ENCODE assay signal across 8 cellular contexts in genomic region chr12:124391340-124392261, GRCh38.
A peak's percentile ranks its signal among the peaks of the same experiment; 100 is the strongest.
DNase-seq lines count a peak whose midpoint lies in the region; ATAC-seq and TF ChIP-seq lines count a peak whose summit lies in the region.

No MANE protein-coding gene starts in this region.

- peaks cover 30% of the 10 kb centered on the region for H3K36me3 Mint-ChIP-seq in CD8-positive, alpha-beta T cell

- no peaks in the 10 kb centered on the region for H3K9me3 ChIP-seq in CD8-positive, alpha-beta T cell (ENCODE audit: low read length)
- no peaks in the 10 kb centered on the region for H3K9me3 ChIP-seq in psoas muscle

- peaks cover 9% of the 10 kb centered on the region for H3K36me3 ChIP-seq in CD8-positive, alpha-beta T cell (ENCODE audit: insufficient read depth, low read length)
- H3K36me3 ChIP-seq in psoas muscle (ENCODE audit: insufficient read depth in 1 of 2, low read depth in 1 of 2), result peaks cover 0 to 28% of the 10 kb centered on the region in 2 donors

- intact Hi-C loops in CD8-positive, alpha-beta T cell (cut with DNase I, micrococcal nuclease), result loop anchor here (5.0 kb wide), 2 partner anchors 61 to 76 kb away; no protein-coding TSS in a partner anchor
- intact Hi-C loops in psoas muscle (cut with DNase I), result loop anchor here (5.0 kb wide), 2 partner anchors 41 to 61 kb away; no protein-coding TSS in a partner anchor

- no peak for TF ChIP-seq CTCF in CD8-positive, alpha-beta T cell (IDR thresholded peaks at IDR 0.05)
- TF ChIP-seq CTCF in fibroblast of mammary gland (conservative IDR thresholded peaks at IDR 0.05; ENCODE audit: control insufficient read depth, insufficient read depth, low read depth, low read length) (no peak), psoas muscle (IDR thresholded peaks at IDR 0.05) (no peak)

- no peaks in the 10 kb centered on the region for H3K27me3 ChIP-seq in CD8-positive, alpha-beta T cell (ENCODE audit: insufficient read depth, low read length)
- no peaks in the 10 kb centered on the region for H3K27me3 ChIP-seq in psoas muscle (ENCODE audit: insufficient read depth in 3 of 3, low read length in 2 of 3)

- peak; percentile 10 to 64 (median 53) for DNase-seq in CD8-positive, alpha-beta T cell
- DNase-seq in NCI-H226, result peak; percentile 65
- DNase-seq in activated T-cell treated with anti-CD3 and anti-CD28 coated beads for 1 hour (ENCODE audit: low read depth), result peak; percentile 39
- DNase-seq in fibroblast of mammary gland (ENCODE audit: low read depth), result peak; percentile 67
- DNase-seq in psoas muscle, result peak; percentile 75 to 83
- no peak for DNase-seq in NCI-H146 (lab: John Stamatoyannopoulos, UW)

- peaks cover 32% of the 10 kb centered on the region for H3K4me1 Mint-ChIP-seq in CD8-positive, alpha-beta T cell (ENCODE audit: low read depth)

- CTCF ChIA-PET in CD8-positive, alpha-beta T cell (lab: Charles Lee), result interaction anchor here (1.0 kb wide), 1 partner anchor 10 kb away, joined by 4 read pairs; no protein-coding TSS in a partner anchor

- POLR2A ChIA-PET in CD8-positive, alpha-beta T cell (lab: Charles Lee), result no interaction called here

- H3K27ac Mint-ChIP-seq in CD8-positive, alpha-beta T cell, result peak overlapping the region; percentile 86

- H3K4me3 ChIP-seq in CD8-positive, alpha-beta T cell (ENCODE audit: low read depth, low read length), result no peak overlapping the region
- H3K4me3 ChIP-seq in fibroblast of mammary gland (ENCODE audit: control insufficient read depth, low read depth, low read length) (no peak overlapping the region), psoas muscle (no peak overlapping the region)

- peak; percentile 32 for ATAC-seq in CD8-positive, alpha-beta T cell
- ATAC-seq in GM21723 (IDR thresholded peaks at IDR 0.05; ENCODE audit: unreplicated experiment), result peak; percentile 63
- no peak for ATAC-seq in psoas muscle
- ATAC-seq in GM18505 (IDR thresholded peaks at IDR 0.05; ENCODE audit: unreplicated experiment), result no peak

- H3K4me3 Mint-ChIP-seq in CD8-positive, alpha-beta T cell, result peak overlapping the region; percentile 63

- H3K4me1 ChIP-seq in CD8-positive, alpha-beta T cell (ENCODE audit: insufficient read depth, low read length), result peaks cover 27% of the 10 kb centered on the region
- H3K4me1 ChIP-seq in psoas muscle, result peaks cover 62% of the 10 kb centered on the region

- 71 to 82% (median 75%) methylated on average over 35 of the region's 35 CpGs for whole genome bisulfite sequencing in psoas muscle, 3 donors

- H3K27ac ChIP-seq in CD8-positive, alpha-beta T cell (ENCODE audit: low read depth, low read length), result no peak overlapping the region
- peak overlapping the region; percentile 78 for H3K27ac ChIP-seq in psoas muscle

- no peaks in the 10 kb centered on the region for H3K9me3 Mint-ChIP-seq in CD8-positive, alpha-beta T cell

- H3K27me3 Mint-ChIP-seq in CD8-positive, alpha-beta T cell (ENCODE audit: low read depth), result no peaks in the 10 kb centered on the region

- TF ChIP-seq POLR2A in GM18505 (IDR thresholded peaks at IDR 0.05; ENCODE audit: borderline replicate concordance, extremely low read depth, insufficient read depth, insufficient read length), result no peak

Comparison
In these comparisons a context has a peak if more than half of its experiments do, and no peak if none do; other contexts are left out.
1. ATAC-seq: peak in CD8-positive, alpha-beta T cell (single experiment) and GM21723 (single experiment); none in psoas muscle (0 of 4) and GM18505 (single experiment).